In genomic region chr11:116613201-116613910, GRCh38 we compare ENCODE assay signal across 13 cellular contexts.
DNase-seq lines count a peak whose midpoint lies in the region; TF ChIP-seq lines count a peak whose summit lies in the region.
"Had no signal": no experiment of that assay in that cellular context is flagged by ENCODE, and none has a peak within 500 bp of the region (broad histone marks: within the 10 kb centered on the region; RNA-seq: fewer than 3 reads in every experiment).

No MANE protein-coding gene starts in this region.

- intact Hi-C loops in testis (cut with DNase I; ENCODE audit: low total_unique reads) = no loop called here
- intact Hi-C loops in esophagus squamous epithelium (cut with DNase I) = no loop called here

- TF ChIP-seq CTCF in testis (IDR thresholded peaks at IDR 0.05) (no peak), esophagus squamous epithelium (IDR thresholded peaks at IDR 0.05) (no peak)

- H3K9me3 ChIP-seq in testis (no peaks in the 10 kb centered on the region), esophagus squamous epithelium (no peaks in the 10 kb centered on the region)
- H3K9me3 ChIP-seq: BE2C had no signal

- 74 to 77% methylated on average over 24 to 29 of the region's 29 CpGs for WGBS in testis, 2 donors
- 75 to 76% methylated on average over 25 to 29 of the region's 29 CpGs for WGBS in esophagus squamous epithelium, 2 donors

- H3K27ac ChIP-seq in testis (no peak overlapping the region), esophagus squamous epithelium (no peak overlapping the region)

- DNase-seq in NCI-H1092 (lab: John Stamatoyannopoulos, UW) = peak; percentile 23
- peak; percentile 74 for DNase-seq in NCI-H2171 treated with DMSO at 0.1 percent for 48 hours (lab: John Stamatoyannopoulos, UW)
- DNase-seq in islet precursor cell = peak; percentile 51
- peak; percentile 2 for DNase-seq in testis
- DNase-seq in NAMALWA (ENCODE audit: low spot score) = no peak
- DNase-seq in esophagus squamous epithelium (lab: John Stamatoyannopoulos, UW) = no peak
- DNase-seq in SW 1271 (lab: John Stamatoyannopoulos, UW) = no peak
- DNase-seq: BE2C; CD4-positive, alpha-beta memory T cell; NCI-H1436; NCI-H510A treated with DMSO at 0.1 percent for 48 hours; PC-3; T-cell had no signal

- H3K27me3 ChIP-seq in testis = no peaks in the 10 kb centered on the region
- peaks cover 0 to 28% (median 0%) of the 10 kb centered on the region in 4 donors for H3K27me3 ChIP-seq in esophagus squamous epithelium
- H3K27me3 ChIP-seq: BE2C had no signal

- H3K4me3 ChIP-seq in testis (no peak overlapping the region), esophagus squamous epithelium (no peak overlapping the region)

- TF ChIP-seq POLR2A in testis (IDR thresholded peaks at IDR 0.05) = no peak
- TF ChIP-seq POLR2A in esophagus squamous epithelium (IDR thresholded peaks at IDR 0.05) = no peak

- H3K4me1 ChIP-seq in testis (no peaks in the 10 kb centered on the region), esophagus squamous epithelium (no peaks in the 10 kb centered on the region)
- H3K4me1 ChIP-seq: BE2C had no signal

- H3K36me3 ChIP-seq in testis (ENCODE audit: low read depth, missing control alignments) (no peaks in the 10 kb centered on the region), esophagus squamous epithelium (no peaks in the 10 kb centered on the region)
- H3K36me3 ChIP-seq: BE2C had no signal

Comparison
In these comparisons a context has a peak if more than half of its experiments do, and no peak if none do; other contexts are left out.
1. DNase-seq: peak in NCI-H1092 (single experiment), NCI-H2171 treated with DMSO at 0.1 percent for 48 hours (single experiment), islet precursor cell (single experiment) and testis (single experiment); none in NAMALWA (single experiment), esophagus squamous epithelium (single experiment) and SW 1271 (0 of 2).